ENCODE assay signal across 8 cellular contexts in genomic region chr3:150495563-150496168, GRCh38. TPM values are rescaled to one million over a fixed set of nuclear protein-coding genes. Genes with fewer than 3 reads are reported as not detected.
DNase-seq lines count a peak whose midpoint lies in the region; ATAC-seq, FAIRE-seq and TF ChIP-seq lines count a peak whose summit lies in the region.

No MANE protein-coding gene starts in this region.

- in situ Hi-C loops in astrocyte of the cerebellum (cut with HindIII; ENCODE audit: low sequenced_read_pairs), result no loop called here

- TF ChIP-seq CTCF in astrocyte of the cerebellum (IDR thresholded peaks at IDR 0.05; ENCODE audit: low read depth, low read length, missing control alignments), result peak; percentile 47
- peak; percentile 48 to 69 for TF ChIP-seq CTCF in suprapubic skin (IDR thresholded peaks at IDR 0.05)

- H3K27ac ChIP-seq in suprapubic skin, result no peak overlapping the region

- WGBS in suprapubic skin, result 3% methylated on average over 2 of the region's 2 CpGs

- no peaks in the 10 kb centered on the region for H3K4me1 ChIP-seq in suprapubic skin

- no peak overlapping the region for H3K27ac Mint-ChIP-seq in activated T-helper 1 cell treated with anti-CD3 and anti-CD28 coated beads, Interleukin-12 subunit alpha, Interleukin-12 subunit beta, Interleukin-2, Interleukin-4 antibody, amounts not matched to agents 30 ng/mL and 10 ng/mL and 1 ng/mL, durations not matched to agents 14 hours and 24 hours and 36 hours

- no peaks in the 10 kb centered on the region for H3K9me3 Mint-ChIP-seq in activated T-helper 1 cell treated with anti-CD3 and anti-CD28 coated beads, Interleukin-12 subunit alpha, Interleukin-12 subunit beta, Interleukin-2, Interleukin-4 antibody, amounts not matched to agents 30 ng/mL and 10 ng/mL and 1 ng/mL, durations not matched to agents 14 hours and 24 hours and 36 hours

- intact Hi-C loops in activated T-helper 1 cell treated with anti-CD3 and anti-CD28 coated beads, Interleukin-12 subunit alpha, Interleukin-12 subunit beta, Interleukin-2, Interleukin-4 antibody, amounts not matched to agents 30 ng/mL and 10 ng/mL and 1 ng/mL, durations not matched to agents 14 hours and 24 hours and 36 hours (cut with micrococcal nuclease), result loop anchor here (1.0 to 10.0 kb wide), 6 partner anchors 84 to 561 kb away; no protein-coding TSS in a partner anchor

- no peak for ATAC-seq in GM18520 (IDR thresholded peaks at IDR 0.05; ENCODE audit: unreplicated experiment)

- H3K4me1 Mint-ChIP-seq in activated T-helper 1 cell treated with anti-CD3 and anti-CD28 coated beads, Interleukin-12 subunit alpha, Interleukin-12 subunit beta, Interleukin-2, Interleukin-4 antibody, amounts not matched to agents 30 ng/mL and 10 ng/mL and 1 ng/mL, durations not matched to agents 14 hours and 24 hours and 36 hours (ENCODE audit: low read depth), result no peaks in the 10 kb centered on the region

- TF ChIP-seq POLR2A in suprapubic skin (IDR thresholded peaks at IDR 0.05), result no peak

- FAIRE-seq in GM19239 (lab: Jason Lieb, UNC), result peak; percentile 75

- H3K36me3 Mint-ChIP-seq in activated T-helper 1 cell treated with anti-CD3 and anti-CD28 coated beads, Interleukin-12 subunit alpha, Interleukin-12 subunit beta, Interleukin-2, Interleukin-4 antibody, amounts not matched to agents 30 ng/mL and 10 ng/mL and 1 ng/mL, durations not matched to agents 14 hours and 24 hours and 36 hours (ENCODE audit: low read depth), result no peaks in the 10 kb centered on the region

- peaks cover 5% of the 10 kb centered on the region for H3K27me3 Mint-ChIP-seq in activated T-helper 1 cell treated with anti-CD3 and anti-CD28 coated beads, Interleukin-12 subunit alpha, Interleukin-12 subunit beta, Interleukin-2, Interleukin-4 antibody, amounts not matched to agents 30 ng/mL and 10 ng/mL and 1 ng/mL, durations not matched to agents 14 hours and 24 hours and 36 hours (ENCODE audit: insufficient read depth)

- H3K9me3 ChIP-seq in suprapubic skin, result no peaks in the 10 kb centered on the region

- DNase-seq in Ammon's horn (ENCODE audit: low spot score) (peak; percentile 58), GM19239 (ENCODE audit: insufficient read length, low spot score) (no peak), NCI-H2227 (lab: John Stamatoyannopoulos, UW; ENCODE audit: unreplicated experiment) (peak; percentile 37), astrocyte of the cerebellum (ENCODE audit: low read depth) (peak; percentile 45), iPS-NIHi7 (ENCODE audit: extremely low spot score) (peak; percentile 36), suprapubic skin (ENCODE audit: low spot score in 2 of 2) (no peak)
- no peak for DNase-seq in activated T-helper 1 cell treated with anti-CD3 and anti-CD28 coated beads, Interleukin-12 subunit alpha, Interleukin-12 subunit beta, Interleukin-2, Interleukin-4 antibody, amounts not matched to agents 30 ng/mL and 10 ng/mL and 1 ng/mL, durations not matched to agents 14 hours and 24 hours and 36 hours (ENCODE audit: low spot score)

- H3K4me3 Mint-ChIP-seq in activated T-helper 1 cell treated with anti-CD3 and anti-CD28 coated beads, Interleukin-12 subunit alpha, Interleukin-12 subunit beta, Interleukin-2, Interleukin-4 antibody, amounts not matched to agents 30 ng/mL and 10 ng/mL and 1 ng/mL, durations not matched to agents 14 hours and 24 hours and 36 hours, result no peak overlapping the region

- no peak overlapping the region for H3K4me3 ChIP-seq in astrocyte of the cerebellum (ENCODE audit: low read depth, low read length)
- H3K4me3 ChIP-seq in suprapubic skin, result no peak overlapping the region

- no peak for TF ChIP-seq EP300 in suprapubic skin (IDR thresholded peaks at IDR 0.05)

- no peaks in the 10 kb centered on the region for H3K27me3 ChIP-seq in suprapubic skin

- no peaks in the 10 kb centered on the region for H3K36me3 ChIP-seq in suprapubic skin

RNA-seq across cellular contexts. Expression of gene SERP1, which starts 50.6 kb away (rescaled TPM):
- total RNA-seq in suprapubic skin, result 100 to 1,000 TPM in 3 of 4 donors, 10 to 100 TPM in 1; 84.2 to 149 (median 120) TPM
- 96.0 and 102 TPM in 2 replicates for total RNA-seq in activated T-helper 1 cell treated with anti-CD3 and anti-CD28 coated beads, Interleukin-12 subunit alpha, Interleukin-12 subunit beta, Interleukin-2, Interleukin-4 antibody, amounts not matched to agents 30 ng/mL and 10 ng/mL and 1 ng/mL, durations not matched to agents 14 hours and 24 hours and 36 hours

RNA-seq across cellular contexts. Expression of gene EIF2A, which starts 50.9 kb away (rescaled TPM):
- 100 to 1,000 TPM; 149 to 222 (median 194) TPM for total RNA-seq in suprapubic skin
- total RNA-seq in activated T-helper 1 cell treated with anti-CD3 and anti-CD28 coated beads, Interleukin-12 subunit alpha, Interleukin-12 subunit beta, Interleukin-2, Interleukin-4 antibody, amounts not matched to agents 30 ng/mL and 10 ng/mL and 1 ng/mL, durations not matched to agents 14 hours and 24 hours and 36 hours, result 122 TPM in 2 replicates

Comparison
In these comparisons a context has a peak if more than half of its experiments do, and no peak if none do; other contexts are left out.
1. DNase-seq: peak in Ammon's horn (single experiment), NCI-H2227 (single experiment), astrocyte of the cerebellum (single experiment) and iPS-NIHi7 (single experiment); none in GM19239 (single experiment), suprapubic skin (0 of 2) and activated T-helper 1 cell treated with anti-CD3 and anti-CD28 coated beads, Interleukin-12 subunit alpha, Interleukin-12 subunit beta, Interleukin-2, Interleukin-4 antibody, amounts not matched to agents 30 ng/mL and 10 ng/mL and 1 ng/mL, durations not matched to agents 14 hours and 24 hours and 36 hours (single experiment).